ENCODE assay signal across 14 cellular contexts in genomic region chr7:110204527-110204926, GRCh38.
DNase-seq lines count a peak whose midpoint lies in the region; ATAC-seq, FAIRE-seq and TF ChIP-seq lines count a peak whose summit lies in the region.
"Had no signal": no experiment of that assay in that cellular context is flagged by ENCODE, and none has a peak within 500 bp of the region (broad histone marks: within the 10 kb centered on the region; RNA-seq: fewer than 3 reads in every experiment).

No MANE protein-coding gene starts in this region.

- peak; percentile 20 for TF ChIP-seq CTCF in D721Med (IDR thresholded peaks at IDR 0.05; ENCODE audit: insufficient read depth, missing control alignments)

- ATAC-seq in GM18868 (IDR thresholded peaks at IDR 0.05; ENCODE audit: unreplicated experiment) (no peak), T-cell (replicated peaks in 1 of 4) (no peak), GM21528 (IDR thresholded peaks at IDR 0.05; ENCODE audit: low FRiP score, unreplicated experiment) (no peak)
- ATAC-seq: activated naive CD8-positive, alpha-beta T cell treated with anti-CD3 and anti-CD28 coated beads, Interleukin-2, amount 50 U/mL, for 24 hours; effector memory CD8-positive, alpha-beta T cell had no signal

- no peak overlapping the region for H3K27ac Mint-ChIP-seq in T-cell
- no peak overlapping the region for H3K27ac Mint-ChIP-seq in activated naive CD4-positive, alpha-beta T cell treated with anti-CD3 and anti-CD28 coated beads, Interleukin-2, amount 10 ng/mL, durations not matched to agents 7 days and 5 days
- H3K27ac Mint-ChIP-seq: activated naive CD8-positive, alpha-beta T cell treated with anti-CD3 and anti-CD28 coated beads, Interleukin-2, amount 50 U/mL, for 24 hours; effector memory CD8-positive, alpha-beta T cell; T-helper 1 cell treated with Interleukin-12 subunit alpha and Interleukin-12 subunit beta and Interleukin-4 antibody, amounts not matched to agents 30 μg/mL and 1 μg/mL, for 36 hours had no signal

- CTCF ChIA-PET in T-cell (lab: Charles Lee): no interaction called here
- CTCF ChIA-PET in activated naive CD4-positive, alpha-beta T cell treated with anti-CD3 and anti-CD28 coated beads, Interleukin-2, amount 10 ng/mL, durations not matched to agents 7 days and 5 days (lab: Charles Lee): no interaction called here

- H3K4me1 Mint-ChIP-seq in T-cell: no peaks in the 10 kb centered on the region
- no peaks in the 10 kb centered on the region for H3K4me1 Mint-ChIP-seq in activated naive CD4-positive, alpha-beta T cell treated with anti-CD3 and anti-CD28 coated beads, Interleukin-2, amount 10 ng/mL, durations not matched to agents 7 days and 5 days
- H3K4me1 Mint-ChIP-seq: activated naive CD8-positive, alpha-beta T cell treated with anti-CD3 and anti-CD28 coated beads, Interleukin-2, amount 50 U/mL, for 24 hours had no signal

- POLR2A ChIA-PET in T-cell (lab: Charles Lee): no interaction called here

- H3K27me3 Mint-ChIP-seq in T-cell: peaks cover 1 to 13% of the 10 kb centered on the region in 2 donors
- H3K27me3 Mint-ChIP-seq in activated naive CD4-positive, alpha-beta T cell treated with anti-CD3 and anti-CD28 coated beads, Interleukin-2, amount 10 ng/mL, durations not matched to agents 7 days and 5 days: no peaks in the 10 kb centered on the region
- H3K27me3 Mint-ChIP-seq: activated naive CD8-positive, alpha-beta T cell treated with anti-CD3 and anti-CD28 coated beads, Interleukin-2, amount 50 U/mL, for 24 hours; effector memory CD8-positive, alpha-beta T cell had no signal

- H3K36me3 Mint-ChIP-seq in T-cell: no peaks in the 10 kb centered on the region
- no peaks in the 10 kb centered on the region for H3K36me3 Mint-ChIP-seq in activated naive CD4-positive, alpha-beta T cell treated with anti-CD3 and anti-CD28 coated beads, Interleukin-2, amount 10 ng/mL, durations not matched to agents 7 days and 5 days

- H3K4me3 Mint-ChIP-seq in T-cell: no peak overlapping the region
- no peak overlapping the region for H3K4me3 Mint-ChIP-seq in activated naive CD4-positive, alpha-beta T cell treated with anti-CD3 and anti-CD28 coated beads, Interleukin-2, amount 10 ng/mL, durations not matched to agents 7 days and 5 days
- H3K4me3 Mint-ChIP-seq: activated naive CD8-positive, alpha-beta T cell treated with anti-CD3 and anti-CD28 coated beads, Interleukin-2, amount 50 U/mL, for 24 hours; effector memory CD8-positive, alpha-beta T cell; T-helper 1 cell treated with Interleukin-12 subunit alpha and Interleukin-12 subunit beta and Interleukin-4 antibody, amounts not matched to agents 30 μg/mL and 1 μg/mL, for 36 hours had no signal

- peaks cover 0 to 7% (median 0%) of the 10 kb centered on the region in 3 donors for H3K9me3 Mint-ChIP-seq in T-cell
- no peaks in the 10 kb centered on the region for H3K9me3 Mint-ChIP-seq in activated naive CD4-positive, alpha-beta T cell treated with anti-CD3 and anti-CD28 coated beads, Interleukin-2, amount 10 ng/mL, durations not matched to agents 7 days and 5 days
- H3K9me3 Mint-ChIP-seq: activated naive CD8-positive, alpha-beta T cell treated with anti-CD3 and anti-CD28 coated beads, Interleukin-2, amount 50 U/mL, for 24 hours; T-helper 1 cell treated with Interleukin-12 subunit alpha and Interleukin-12 subunit beta and Interleukin-4 antibody, amounts not matched to agents 30 μg/mL and 1 μg/mL, for 36 hours had no signal

- DNase-seq in D721Med (ENCODE audit: insufficient read length, low spot score): no peak
- peak; percentile 51 for DNase-seq in HT-29 (ENCODE audit: low spot score)
- peak; percentile 16 for DNase-seq in amniotic epithelial cell (ENCODE audit: low read depth)
- peak; percentile 1 for DNase-seq in kidney tubule cell (ENCODE audit: low spot score)
- no peak for DNase-seq in T-cell
- no peak for DNase-seq in activated naive CD4-positive, alpha-beta T cell treated with anti-CD3 and anti-CD28 coated beads, Interleukin-2, amount 10 ng/mL, durations not matched to agents 7 days and 5 days
- DNase-seq: activated naive CD8-positive, alpha-beta T cell treated with anti-CD3 and anti-CD28 coated beads, Interleukin-2, amount 50 U/mL, for 24 hours; effector memory CD8-positive, alpha-beta T cell; hypothalamus; sigmoid colon; thyroid gland had no signal

- no peak for FAIRE-seq in D721Med (lab: Jason Lieb, UNC)

Comparison
In these comparisons a context has a peak if more than half of its experiments do, and no peak if none do; other contexts are left out.
1. DNase-seq: peak in HT-29 (single experiment), amniotic epithelial cell (single experiment) and kidney tubule cell (single experiment); none in D721Med (single experiment), T-cell (0 of 34) and activated naive CD4-positive, alpha-beta T cell treated with anti-CD3 and anti-CD28 coated beads, Interleukin-2, amount 10 ng/mL, durations not matched to agents 7 days and 5 days (single experiment).